In the genomic region with DNA sequence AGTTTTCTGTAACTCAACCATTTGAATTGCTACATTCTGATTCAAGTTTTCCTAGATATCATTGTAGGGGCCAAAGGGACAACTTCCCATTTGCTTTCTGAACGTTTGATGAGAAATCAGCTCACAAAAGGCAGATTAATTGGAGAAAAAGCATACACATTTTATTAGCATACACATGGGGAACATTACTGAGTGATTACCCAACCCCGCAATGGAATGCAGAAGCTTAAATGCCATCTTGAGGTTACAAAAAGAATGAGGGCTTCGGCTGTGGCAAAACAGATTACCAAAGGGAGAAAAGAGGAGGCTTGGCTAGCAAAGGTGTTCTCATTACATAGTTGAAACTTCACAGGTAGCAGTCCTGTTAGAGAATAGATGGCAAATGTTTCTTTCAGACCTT, we compare ENCODE assay signal across 15 cellular contexts. TPM values are rescaled to one million over a fixed set of nuclear protein-coding genes. Genes with fewer than 3 reads are reported as not detected.
A peak's percentile ranks its signal among the peaks of the same experiment; 100 is the strongest.
DNase-seq lines count a peak whose midpoint lies in the region; ATAC-seq and TF ChIP-seq lines count a peak whose summit lies in the region.
"Had no signal": no experiment of that assay in that cellular context is flagged by ENCODE, and none has a peak within 500 bp of the region (broad histone marks: within the 10 kb centered on the region; RNA-seq: fewer than 3 reads in every experiment).

No MANE protein-coding gene starts in this region.

- no peaks in the 10 kb centered on the region for H3K27me3 Mint-ChIP-seq in activated naive CD8-positive, alpha-beta T cell treated with anti-CD3 and anti-CD28 coated beads, Interleukin-2, amount 50 U/mL, for 24 hours
- H3K27me3 Mint-ChIP-seq: activated CD4-positive, alpha-beta T cell treated with anti-CD3 and anti-CD28 coated beads for 36 hours; activated T-helper 17 cell treated with anti-CD3 and anti-CD28 coated beads, Interleukin-2, amount 50 U/mL, for 72 hours; memory B cell; stimulated activated naive CD8-positive, alpha-beta T cell treated with anti-CD3 and anti-CD28 coated beads, Interleukin-15, Interleukin-2, amounts not matched to agents 100 ng/mL and 50 ng/mL, for 24 hours had no signal

- intact Hi-C loops in stomach (cut with DNase I; ENCODE audit: low total_unique reads), result no loop called here

- H3K9me3 Mint-ChIP-seq in activated naive CD8-positive, alpha-beta T cell treated with anti-CD3 and anti-CD28 coated beads, Interleukin-2, amount 50 U/mL, for 24 hours, result peaks cover 9% of the 10 kb centered on the region
- H3K9me3 Mint-ChIP-seq: activated T-helper 17 cell treated with anti-CD3 and anti-CD28 coated beads, Interleukin-2, amount 50 U/mL, for 72 hours had no signal

- H3K9me3 ChIP-seq in stomach, result peaks cover 0 to 20% (median 3%) of the 10 kb centered on the region in 4 donors

- no peak for TF ChIP-seq EP300 in stomach (IDR thresholded peaks at IDR 0.05)

- no peak overlapping the region for H3K27ac Mint-ChIP-seq in activated naive CD8-positive, alpha-beta T cell treated with anti-CD3 and anti-CD28 coated beads, Interleukin-2, amount 50 U/mL, for 24 hours
- H3K27ac Mint-ChIP-seq: activated CD4-positive, alpha-beta T cell treated with anti-CD3 and anti-CD28 coated beads for 36 hours; activated T-helper 17 cell treated with anti-CD3 and anti-CD28 coated beads, Interleukin-2, amount 50 U/mL, for 72 hours; memory B cell; stimulated activated naive CD8-positive, alpha-beta T cell treated with anti-CD3 and anti-CD28 coated beads, Interleukin-15, Interleukin-2, amounts not matched to agents 100 ng/mL and 50 ng/mL, for 24 hours had no signal

- H3K36me3 Mint-ChIP-seq in activated naive CD8-positive, alpha-beta T cell treated with anti-CD3 and anti-CD28 coated beads, Interleukin-2, amount 50 U/mL, for 24 hours (ENCODE audit: low read depth), result no peaks in the 10 kb centered on the region

- no peaks in the 10 kb centered on the region for H3K27me3 ChIP-seq in stomach

- H3K27ac ChIP-seq in epithelial cell of prostate, result peak overlapping the region; percentile 11
- H3K27ac ChIP-seq in stomach, result no peak overlapping the region

- H3K4me1 ChIP-seq in stomach, result no peaks in the 10 kb centered on the region

- no peak for ATAC-seq in activated naive CD8-positive, alpha-beta T cell treated with anti-CD3 and anti-CD28 coated beads, Interleukin-2, amount 50 U/mL, for 24 hours
- ATAC-seq: activated CD4-positive, alpha-beta T cell treated with anti-CD3 and anti-CD28 coated beads for 36 hours; activated T-helper 17 cell treated with anti-CD3 and anti-CD28 coated beads, Interleukin-2, amount 50 U/mL, for 72 hours had no signal

- H3K4me1 Mint-ChIP-seq in activated naive CD8-positive, alpha-beta T cell treated with anti-CD3 and anti-CD28 coated beads, Interleukin-2, amount 50 U/mL, for 24 hours, result no peaks in the 10 kb centered on the region
- H3K4me1 Mint-ChIP-seq: activated CD4-positive, alpha-beta T cell treated with anti-CD3 and anti-CD28 coated beads for 36 hours; activated T-helper 17 cell treated with anti-CD3 and anti-CD28 coated beads, Interleukin-2, amount 50 U/mL, for 72 hours; memory B cell had no signal

- H3K4me3 Mint-ChIP-seq in activated naive CD8-positive, alpha-beta T cell treated with anti-CD3 and anti-CD28 coated beads, Interleukin-2, amount 50 U/mL, for 24 hours, result no peak overlapping the region
- H3K4me3 Mint-ChIP-seq: activated CD4-positive, alpha-beta T cell treated with anti-CD3 and anti-CD28 coated beads for 36 hours; activated T-helper 17 cell treated with anti-CD3 and anti-CD28 coated beads, Interleukin-2, amount 50 U/mL, for 72 hours; memory B cell; stimulated activated naive CD8-positive, alpha-beta T cell treated with anti-CD3 and anti-CD28 coated beads, Interleukin-15, Interleukin-2, amounts not matched to agents 100 ng/mL and 50 ng/mL, for 24 hours had no signal

- no peak overlapping the region for H3K4me3 ChIP-seq in stomach

- DNase-seq in ELR (ENCODE audit: low read depth) (peak; percentile 56), M059J (ENCODE audit: low read depth) (peak; percentile 62), epithelial cell of prostate (ENCODE audit: low read depth, low spot score) (no peak), non-pigmented ciliary epithelial cell (ENCODE audit: low read depth) (peak; percentile 32), epidermal melanocyte (ENCODE audit: insufficient read length, low spot score) (no peak), stomach (no peak), dermis blood vessel endothelial cell (no peak)
- DNase-seq in activated naive CD8-positive, alpha-beta T cell treated with anti-CD3 and anti-CD28 coated beads, Interleukin-2, amount 50 U/mL, for 24 hours, result no peak
- DNase-seq: activated CD4-positive, alpha-beta T cell treated with anti-CD3 and anti-CD28 coated beads for 36 hours; central memory CD4-positive, alpha-beta T cell; MV-4-11; stimulated activated CD4-positive, alpha-beta T cell treated with anti-CD3 and anti-CD28 coated beads, Interleukin-4, amount 100 ng/mL, for 1 hour had no signal

- no peak for TF ChIP-seq POLR2A in stomach (IDR thresholded peaks at IDR 0.05)

- no peaks in the 10 kb centered on the region for H3K36me3 ChIP-seq in stomach

- 20 to 42% (median 39%) methylated on average over 3 of the region's 3 CpGs for WGBS in stomach, 5 donors

- TF ChIP-seq CTCF in stomach (IDR thresholded peaks at IDR 0.05), result no peak

RNA-seq across cellular contexts. Expression of a gene that starts 26.6 kb away (rescaled TPM):
- total RNA-seq in M059J (2014; rRNA removed; shearing (Covaris generic)), result 81.3 and 98.6 TPM in 2 replicates
- 10 to 100 TPM in 2 of 5 donors, 1 to 10 TPM in 2, under 1 TPM in 1; 0.58 to 18.7 (median 1.8) TPM for total RNA-seq in stomach
- 1 to 10 TPM; 4.4 to 9.6 (median 5.9) TPM for polyA plus RNA-seq in stomach
- total RNA-seq in dermis blood vessel endothelial cell, result 7.8 and 11.5 TPM in 2 replicates

Comparison
In these comparisons a context has a peak if more than half of its experiments do, and no peak if none do; other contexts are left out.
1. DNase-seq: peak in ELR (single experiment), M059J (single experiment) and non-pigmented ciliary epithelial cell (single experiment); none in epithelial cell of prostate (single experiment), epidermal melanocyte (single experiment), stomach (single experiment), activated naive CD8-positive, alpha-beta T cell treated with anti-CD3 and anti-CD28 coated beads, Interleukin-2, amount 50 U/mL, for 24 hours (single experiment) and dermis blood vessel endothelial cell (single experiment).